ENCODE assay signal across 17 cellular contexts in genomic region chr9:108351571-108351970, GRCh38.
"Had no signal": no experiment of that assay in that cellular context is flagged by ENCODE, and none has a peak within 500 bp of the region (broad histone marks: within the 10 kb centered on the region; RNA-seq: fewer than 3 reads in every experiment).

No MANE protein-coding gene starts in this region.

- H3K27ac ChIP-seq: gastrocnemius medialis, heart right ventricle, left ventricle myocardium inferior, lower lobe of right lung, parathyroid adenoma, psoas muscle, right lobe of liver, stomach had no signal

- H3K4me1 ChIP-seq: left ventricle myocardium inferior, lower lobe of right lung, parathyroid adenoma, right lobe of liver had no signal

- H3K36me3 ChIP-seq: gastrocnemius medialis, heart right ventricle, left ventricle myocardium inferior, lower lobe of right lung, right lobe of liver, stomach had no signal

- H3K4me3 ChIP-seq: gastrocnemius medialis, heart right ventricle, left ventricle myocardium inferior, lower lobe of right lung, psoas muscle, right lobe of liver, stomach had no signal

- H3K27me3 ChIP-seq: gastrocnemius medialis, heart right ventricle, right lobe of liver, stomach had no signal

- DNase-seq: effector memory CD4-positive, alpha-beta T cell; gastrocnemius medialis; heart right ventricle; hypothalamus; left ventricle myocardium inferior; lower lobe of right lung; mesenchymal stem cell; midbrain; naive B cell; occipital lobe; psoas muscle; retina; right lobe of liver; stimulated activated CD4-positive, alpha-beta T cell treated with anti-CD3 and anti-CD28 coated beads, Interleukin-4, amount 100 ng/mL, for 24 hours; stomach; substantia nigra had no signal

- H3K9me3 ChIP-seq: gastrocnemius medialis, heart right ventricle, left ventricle myocardium inferior, lower lobe of right lung, psoas muscle, right lobe of liver, stomach had no signal

- ATAC-seq: gastrocnemius medialis, heart right ventricle, lower lobe of right lung, psoas muscle, right lobe of liver had no signal
